Comparison of ENCODE assay signal across 31 cellular contexts in the genomic region with DNA sequence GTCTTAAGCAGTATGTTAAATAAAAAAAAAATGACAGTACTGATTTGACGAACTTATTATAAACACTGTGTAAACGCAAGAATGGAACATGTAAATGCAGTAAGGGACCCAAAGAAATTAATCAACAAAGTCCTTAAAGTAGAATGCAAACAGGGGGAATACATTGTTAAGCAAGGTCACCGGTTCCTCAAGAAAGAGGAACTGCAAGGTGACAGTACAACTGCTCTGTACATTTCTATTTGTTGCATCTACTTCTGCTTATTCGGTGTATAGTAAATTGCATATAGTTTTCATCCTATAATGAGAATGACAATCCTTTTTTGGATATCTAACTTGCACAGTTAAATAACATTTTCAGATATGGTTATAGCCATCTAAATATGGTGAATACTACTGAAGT.
DNase-seq lines count a peak whose midpoint lies in the region; ATAC-seq lines count a peak whose summit lies in the region.
"Had no signal": no experiment of that assay in that cellular context is flagged by ENCODE, and none has a peak within 500 bp of the region (broad histone marks: within the 10 kb centered on the region; RNA-seq: fewer than 3 reads in every experiment).

No MANE protein-coding gene starts in this region.

- H3K27ac ChIP-seq in naive thymus-derived CD4-positive, alpha-beta T cell (ENCODE audit: low read depth, low read length): no peak overlapping the region
- H3K27ac ChIP-seq in Karpas-422 (ENCODE audit: low read length): no peak overlapping the region
- H3K27ac ChIP-seq: dorsolateral prefrontal cortex, esophagus squamous epithelium, foreskin keratinocyte, heart left ventricle, psoas muscle, SJSA1, tibial artery had no signal

- H3K4me3 ChIP-seq in naive thymus-derived CD4-positive, alpha-beta T cell (ENCODE audit: low read length): no peak overlapping the region
- H3K4me3 ChIP-seq in Karpas-422 (ENCODE audit: low read length): no peak overlapping the region
- H3K4me3 ChIP-seq: dorsolateral prefrontal cortex, esophagus squamous epithelium, heart left ventricle, psoas muscle, SJSA1, tibial artery had no signal

- no peak overlapping the region for H3K4me3 Mint-ChIP-seq in naive thymus-derived CD4-positive, alpha-beta T cell
- H3K4me3 Mint-ChIP-seq: activated CD4-positive, alpha-beta T cell treated with anti-CD3 and anti-CD28 coated beads for 36 hours; activated CD8-positive, alpha-beta T cell treated with anti-CD3 and anti-CD28 coated beads, Interleukin-2, amount 10 ng/mL, durations not matched to agents 7 days and 5 days; activated naive CD8-positive, alpha-beta T cell; H9 had no signal

- no peak overlapping the region for H3K9ac ChIP-seq in Karpas-422 (ENCODE audit: low read length)

- no peak overlapping the region for H2AFZ ChIP-seq in Karpas-422 (ENCODE audit: low read length)

- no peaks in the 10 kb centered on the region for H3K9me2 ChIP-seq in Karpas-422 (replicated peaks; ENCODE audit: insufficient read depth, low read length)

- H3K4me2 ChIP-seq in Karpas-422 (ENCODE audit: low read depth, low read length, poor library complexity, severe bottlenecking): no peak overlapping the region

- peaks cover 0 to 2% (median 0%) of the 10 kb centered on the region in 11 donors for H3K9me3 Mint-ChIP-seq in naive thymus-derived CD4-positive, alpha-beta T cell
- H3K9me3 Mint-ChIP-seq: H9 had no signal

- no peaks in the 10 kb centered on the region for H3K79me2 ChIP-seq in Karpas-422 (ENCODE audit: low read length)

- peak; percentile 51 for ATAC-seq in HG02870 (IDR thresholded peaks at IDR 0.05; ENCODE audit: unreplicated experiment)
- peak; percentile 70 for ATAC-seq in naive thymus-derived CD4-positive, alpha-beta T cell
- ATAC-seq: activated CD4-positive, alpha-beta T cell treated with anti-CD3 and anti-CD28 coated beads for 36 hours; activated CD8-positive, alpha-beta T cell treated with anti-CD3 and anti-CD28 coated beads, Interleukin-2, amount 10 ng/mL, durations not matched to agents 7 days and 5 days; foreskin keratinocyte; heart left ventricle; left ventricle myocardium superior; psoas muscle; sciatic nerve had no signal

- intact Hi-C loops in naive thymus-derived CD4-positive, alpha-beta T cell (cut with micrococcal nuclease): no loop called here

- no peaks in the 10 kb centered on the region for H3K27me3 ChIP-seq in naive thymus-derived CD4-positive, alpha-beta T cell (ENCODE audit: control insufficient read depth in 2 of 2, insufficient read depth in 2 of 2, low read length in 2 of 2)
- no peaks in the 10 kb centered on the region for H3K27me3 ChIP-seq in Karpas-422 (ENCODE audit: low read length)
- H3K27me3 ChIP-seq: BE2C, dorsolateral prefrontal cortex, esophagus squamous epithelium, heart left ventricle, SJSA1, tibial artery had no signal

- H3K9me3 ChIP-seq in naive thymus-derived CD4-positive, alpha-beta T cell (ENCODE audit: control insufficient read depth in 2 of 3, low read length in 3 of 3): no peaks in the 10 kb centered on the region
- peaks cover 10% of the 10 kb centered on the region for H3K9me3 ChIP-seq in Karpas-422 (ENCODE audit: low read length)
- H3K9me3 ChIP-seq: BE2C, esophagus squamous epithelium, psoas muscle, SJSA1, tibial artery had no signal

- H3K4me1 Mint-ChIP-seq in naive thymus-derived CD4-positive, alpha-beta T cell: no peaks in the 10 kb centered on the region
- H3K4me1 Mint-ChIP-seq: activated CD4-positive, alpha-beta T cell treated with anti-CD3 and anti-CD28 coated beads for 36 hours; H9 had no signal

- CTCF ChIA-PET in naive thymus-derived CD4-positive, alpha-beta T cell (lab: Charles Lee): no interaction called here

- DNase-seq in NOMO-1 (lab: John Stamatoyannopoulos, UW; ENCODE audit: unreplicated experiment in 2 of 2) (peak; percentile 84 to 99), SKM-1 treated with dmso at 0.1 percent for 144 hours (lab: John Stamatoyannopoulos, UW; ENCODE audit: unreplicated experiment) (peak; percentile 61), activated gamma-delta T cell treated with Interleukin-2 at 50 U/mL for 16 hours (no peak), Karpas-422 (no peak), superior temporal gyrus (ENCODE audit: extremely low spot score) (no peak), T1000 (lab: John Stamatoyannopoulos, UW) (no peak)
- DNase-seq in naive thymus-derived CD4-positive, alpha-beta T cell: no peak
- DNase-seq: activated CD4-positive, alpha-beta T cell treated with anti-CD3 and anti-CD28 coated beads for 36 hours; activated CD8-positive, alpha-beta T cell treated with anti-CD3 and anti-CD28 coated beads, Interleukin-2, amount 10 ng/mL, durations not matched to agents 7 days and 5 days; activated T-cell treated with anti-CD3 and anti-CD28 coated beads for 4 hours; BE2C; DMS153; dorsolateral prefrontal cortex; esophagus squamous epithelium; foreskin keratinocyte; H9; heart left ventricle; left ventricle myocardium superior; NCI-H1417; NCI-H2029 treated with DMSO at 0.1 percent for 48 hours; NCI-H2227 treated with DMSO at 0.1 percent for 48 hours; NCI-H526; NK-92 treated with Interleukin-12 subunit alpha and Interleukin-12 subunit beta, amount 100 ng/mL, for 24 hours; occipital lobe; psoas muscle; T-helper 1 cell; tibial artery had no signal

- no peak overlapping the region for H3K27ac Mint-ChIP-seq in naive thymus-derived CD4-positive, alpha-beta T cell
- H3K27ac Mint-ChIP-seq: activated CD4-positive, alpha-beta T cell treated with anti-CD3 and anti-CD28 coated beads for 36 hours; activated CD8-positive, alpha-beta T cell treated with anti-CD3 and anti-CD28 coated beads, Interleukin-2, amount 10 ng/mL, durations not matched to agents 7 days and 5 days; activated naive CD8-positive, alpha-beta T cell; H9 had no signal

- H3K4me1 ChIP-seq in naive thymus-derived CD4-positive, alpha-beta T cell (ENCODE audit: control insufficient read depth in 2 of 2, insufficient read depth in 2 of 2, low read length in 2 of 2): no peaks in the 10 kb centered on the region
- H3K4me1 ChIP-seq in Karpas-422 (ENCODE audit: low read length): no peaks in the 10 kb centered on the region
- H3K4me1 ChIP-seq: BE2C, esophagus squamous epithelium, foreskin keratinocyte, heart left ventricle, psoas muscle, SJSA1, tibial artery had no signal

- no peaks in the 10 kb centered on the region for H3K27me3 Mint-ChIP-seq in naive thymus-derived CD4-positive, alpha-beta T cell
- H3K27me3 Mint-ChIP-seq: activated CD4-positive, alpha-beta T cell treated with anti-CD3 and anti-CD28 coated beads for 36 hours; activated naive CD8-positive, alpha-beta T cell had no signal

- no peaks in the 10 kb centered on the region for H4K20me1 ChIP-seq in Karpas-422 (ENCODE audit: insufficient read depth, low read depth, low read length)

- H3K36me3 ChIP-seq in naive thymus-derived CD4-positive, alpha-beta T cell (ENCODE audit: control insufficient read depth in 2 of 3, insufficient read depth in 3 of 3, low read length in 3 of 3): peaks cover 0 to 2% (median 0%) of the 10 kb centered on the region in 3 experiments
- no peaks in the 10 kb centered on the region for H3K36me3 ChIP-seq in Karpas-422 (ENCODE audit: insufficient read depth, low read length)
- H3K36me3 ChIP-seq: BE2C, esophagus squamous epithelium, heart left ventricle, SJSA1, tibial artery had no signal

- H3K36me3 Mint-ChIP-seq in naive thymus-derived CD4-positive, alpha-beta T cell: no peaks in the 10 kb centered on the region
- H3K36me3 Mint-ChIP-seq: activated naive CD8-positive, alpha-beta T cell had no signal

- POLR2A ChIA-PET in naive thymus-derived CD4-positive, alpha-beta T cell (lab: Charles Lee): no interaction called here

Comparison
In these comparisons a context has a peak if more than half of its experiments do, and no peak if none do; other contexts are left out.
1. DNase-seq: peak in NOMO-1 (2 of 2) and SKM-1 treated with dmso at 0.1 percent for 144 hours (single experiment); none in naive thymus-derived CD4-positive, alpha-beta T cell (0 of 9), activated gamma-delta T cell treated with Interleukin-2 at 50 U/mL for 16 hours (single experiment), Karpas-422 (single experiment), superior temporal gyrus (single experiment) and T1000 (single experiment).